Comparison of ENCODE assay signal across 16 cellular contexts in the genomic region with DNA sequence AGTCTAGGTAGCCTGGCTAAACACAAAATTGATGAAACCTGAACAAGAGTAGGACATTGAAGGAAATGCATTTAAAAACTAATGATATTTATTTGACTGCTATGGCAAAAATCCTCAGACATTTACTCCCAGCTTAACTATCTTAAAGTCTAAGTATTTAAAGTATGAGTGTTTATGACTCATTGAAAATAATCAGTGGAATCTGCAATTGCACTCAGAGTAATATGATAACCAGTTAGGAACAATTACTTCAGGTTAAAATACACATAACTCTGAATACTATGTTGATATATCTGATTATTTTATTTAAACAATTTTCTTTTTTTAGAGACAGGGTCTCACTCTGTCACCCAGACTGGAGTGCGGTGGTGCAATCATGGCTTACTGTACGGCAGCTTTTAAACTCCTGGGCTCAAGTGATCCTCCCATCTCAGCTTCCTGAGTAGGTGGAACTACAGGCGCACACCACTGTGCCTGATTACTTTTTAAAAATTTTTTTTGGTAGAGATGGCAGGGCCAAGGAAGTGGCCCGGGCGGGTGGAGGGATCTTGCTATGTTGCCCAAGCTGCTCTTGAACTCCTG. TPM values are rescaled to one million over a fixed set of nuclear protein-coding genes. Genes with fewer than 3 reads are reported as not detected.
DNase-seq lines count a peak whose midpoint lies in the region; ATAC-seq, FAIRE-seq and TF ChIP-seq lines count a peak whose summit lies in the region.
"Had no signal": no experiment of that assay in that cellular context is flagged by ENCODE, and none has a peak within 500 bp of the region (broad histone marks: within the 10 kb centered on the region; RNA-seq: fewer than 3 reads in every experiment).

No MANE protein-coding gene starts in this region.

- TF ChIP-seq CTCF in IMR-90 (conservative IDR thresholded peaks at IDR 0.05; ENCODE audit: low read depth, low read length) = no peak
- TF ChIP-seq CTCF in cardiac fibroblast (IDR thresholded peaks at IDR 0.05; ENCODE audit: low read depth, low read length) = no peak
- no peak for TF ChIP-seq CTCF in lower lobe of right lung (IDR thresholded peaks at IDR 0.05)
- TF ChIP-seq CTCF in GM23338 (conservative IDR thresholded peaks at IDR 0.05; ENCODE audit: low read depth in 2 of 2) = no peak

- H3K79me1 ChIP-seq in IMR-90 (ENCODE audit: low read depth in 1 of 2, low read length in 2 of 2) = no peaks in the 10 kb centered on the region

- H3K9me2 ChIP-seq in GM23338 (ENCODE audit: insufficient read depth) = no peaks in the 10 kb centered on the region

- H4K91ac ChIP-seq in IMR-90 (ENCODE audit: insufficient read depth, low read depth, low read length) = peak overlapping the region; percentile 77; the same call in 1 of the 2 replicates

- POLR2A ChIA-PET in IMR-90 (lab: Charles Lee; ENCODE audit: unreplicated experiment) = no interaction called here

- peak overlapping the region; percentile 45; the same call in 1 of the 2 replicates for H4K5ac ChIP-seq in IMR-90 (ENCODE audit: low read depth, low read length)

- H3K79me2 ChIP-seq in GM23338 (replicated peaks; ENCODE audit: insufficient read depth) = no peaks in the 10 kb centered on the region

- DNase-seq in AG08395 (ENCODE audit: low spot score) = peak; percentile 66
- DNase-seq in IMR-90 = peak; percentile 79
- DNase-seq in cardiac fibroblast (ENCODE audit: low read depth in 2 of 2) = peak; percentile 25 to 54
- DNase-seq in lower lobe of right lung = peak; percentile 42
- no peak for DNase-seq in NCI-H1417 treated with DMSO at 0.1 percent for 48 hours (lab: John Stamatoyannopoulos, UW)
- no peak for DNase-seq in GM23338 (ENCODE audit: low spot score)
- DNase-seq in activated CD4-positive, alpha-beta T cell treated with anti-CD3 and anti-CD28 coated beads for 4 hours = no peak
- no peak for DNase-seq in HTR-8/SVneo (ENCODE audit: insufficient read length, low spot score)
- DNase-seq: activated CD4-positive, CD25-positive, alpha-beta regulatory T cell treated with anti-CD3 and anti-CD28 coated beads, Interleukin-2, amount 50 U/mL, for 72 hours; activated CD8-positive, alpha-beta memory T cell treated with anti-CD3 and anti-CD28 coated beads, Interleukin-2, amount 50 U/mL, for 48 hours; activated naive CD4-positive, alpha-beta T cell treated with anti-CD3 and anti-CD28 coated beads, Interleukin-2, amount 50 U/mL, for 16 hours; caudate nucleus; NCI-H82; T-helper 17 cell had no signal

- H3K36me3 ChIP-seq in IMR-90 (ENCODE audit: control insufficient read depth, insufficient read depth, low read length) (no peaks in the 10 kb centered on the region), lower lobe of right lung (no peaks in the 10 kb centered on the region), GM23338 (ENCODE audit: insufficient read depth) (no peaks in the 10 kb centered on the region)
- H3K36me3 ChIP-seq: tibial nerve had no signal

- H3K18ac ChIP-seq in IMR-90 (ENCODE audit: low read depth, low read length) = peak overlapping the region; percentile 94

- no peak for FAIRE-seq in HTR-8/SVneo (lab: Jason Lieb, UNC)
- FAIRE-seq: keratinocyte had no signal

- peak overlapping the region; percentile 80 for H2AFZ ChIP-seq in IMR-90 (replicated peaks; ENCODE audit: low read length, poor library complexity)
- no peak overlapping the region for H2AFZ ChIP-seq in GM23338

- H2AK5ac ChIP-seq in IMR-90 (ENCODE audit: low read depth, low read length) = peak overlapping the region; percentile 77; the same call in 1 of the 2 replicates

- no peak for TF ChIP-seq POLR2A in IMR-90 (IDR thresholded peaks at IDR 0.05; ENCODE audit: low read depth, low read length)

- no peak overlapping the region for H3K27ac Mint-ChIP-seq in GM23338
- H3K27ac Mint-ChIP-seq: T-helper 17 cell had no signal

- peak overlapping the region; percentile 64; the same call in 1 of the 2 replicates for H3K4me2 ChIP-seq in IMR-90 (ENCODE audit: low read depth, low read length)
- no peak overlapping the region for H3K4me2 ChIP-seq in GM23338

- H4K8ac ChIP-seq in IMR-90 (ENCODE audit: low read depth in 2 of 2, low read length in 2 of 2) = peak overlapping the region; percentile 48 to 66; a peak in 3 of 4 replicates

- H3K9me3 Mint-ChIP-seq in GM23338 = no peaks in the 10 kb centered on the region

- WGBS in IMR-90 (ENCODE audit: extremely low coverage in 2 of 2, insufficient read length in 1 of 2), 2 experiments = no CpG with 5 or more reads among the region's 5 CpGs

- no TSS peak for BruUV-seq in IMR-90 (replicated peaks; lab: Mats Ljungman, UMichigan)

- intact Hi-C loops in IMR-90 (cut with micrococcal nuclease) (no loop called here), lower lobe of right lung (cut with DNase I) (no loop called here)

- peak overlapping the region; percentile 95 for H3K23ac ChIP-seq in IMR-90 (ENCODE audit: low read depth, low read length)

- dilution Hi-C loops in IMR-90 (cut with HindIII; ENCODE audit: low sequenced_read_pairs, unreplicated experiment) = no loop called here

- peak overlapping the region; percentile 96 for H3K4ac ChIP-seq in IMR-90 (ENCODE audit: low read depth, low read length)

- peak overlapping the region; percentile 80; the same call in 1 of the 2 replicates for H3K27ac ChIP-seq in IMR-90 (ENCODE audit: insufficient read depth, low read length)
- H3K27ac ChIP-seq in lower lobe of right lung = peak overlapping the region; percentile 13
- H3K27ac ChIP-seq in GM23338 (ENCODE audit: low read depth) = no peak overlapping the region
- H3K27ac ChIP-seq: tibial nerve had no signal

- peaks cover 6% of the 10 kb centered on the region for H3K4me1 ChIP-seq in IMR-90 (ENCODE audit: control insufficient read depth, insufficient read depth, low read length)
- no peaks in the 10 kb centered on the region for H3K4me1 ChIP-seq in lower lobe of right lung
- H3K4me1 ChIP-seq in GM23338 (ENCODE audit: insufficient read depth) = no peaks in the 10 kb centered on the region
- H3K4me1 ChIP-seq: tibial nerve had no signal

- H3K9me1 ChIP-seq in IMR-90 (ENCODE audit: insufficient read depth, low read length) = no peaks in the 10 kb centered on the region

- 0 out of 2 replicates have a peak overlapping the region, but pooled peaks have one; percentile 30 for H3K14ac ChIP-seq in IMR-90 (replicated peaks; ENCODE audit: low read depth, low read length)

- H3K4me3 Mint-ChIP-seq in GM23338 = no peak overlapping the region
- H3K4me3 Mint-ChIP-seq: T-helper 17 cell had no signal

- H2BK15ac ChIP-seq in IMR-90 (ENCODE audit: low read depth, low read length) = peak overlapping the region; percentile 81; the same call in 2 of the 3 replicates

- peak overlapping the region; percentile 95 for H2BK120ac ChIP-seq in IMR-90 (ENCODE audit: low read depth, low read length)

- H4K20me1 ChIP-seq in IMR-90 (ENCODE audit: insufficient read depth, low read length) = no peaks in the 10 kb centered on the region
- H4K20me1 ChIP-seq in GM23338 (replicated peaks; ENCODE audit: insufficient read depth) = no peaks in the 10 kb centered on the region

- H3K4me3 ChIP-seq in IMR-90 (ENCODE audit: insufficient read depth, low read depth, low read length) = no peak overlapping the region
- H3K4me3 ChIP-seq in cardiac fibroblast (replicated peaks in 1 of 2; ENCODE audit: low read depth in 2 of 2, low read length in 2 of 2) = no peak overlapping the region
- H3K4me3 ChIP-seq in lower lobe of right lung = no peak overlapping the region
- H3K4me3 ChIP-seq in GM23338 = no peak overlapping the region
- H3K4me3 ChIP-seq: tibial nerve had no signal

- H2BK5ac ChIP-seq in IMR-90 (ENCODE audit: low read depth, low read length, poor library complexity, severe bottlenecking) = peak overlapping the region; percentile 93

- no peaks in the 10 kb centered on the region for H3F3A ChIP-seq in GM23338 (replicated peaks; ENCODE audit: low read depth)

- no peak overlapping the region for H3K9ac ChIP-seq in IMR-90 (ENCODE audit: low read depth, low read length)

- H3K56ac ChIP-seq in IMR-90 (ENCODE audit: extremely low read depth, insufficient read depth, low read length) = peak overlapping the region; percentile 28; the same call in 1 of the 2 replicates

- H3K9me3 ChIP-seq in IMR-90 (ENCODE audit: control insufficient read depth, insufficient read depth, low read length) (no peaks in the 10 kb centered on the region), lower lobe of right lung (no peaks in the 10 kb centered on the region)
- H3K9me3 ChIP-seq: tibial nerve had no signal

- in situ Hi-C loops in IMR-90 (cut with MboI; ENCODE audit: low sequenced_read_pairs) = no loop called here

- CTCF ChIA-PET in IMR-90 (lab: Yijun Ruan, JAX) = interaction anchor here (1.3 kb wide), 1 partner anchor 82 kb away, joined by 4 read pairs; no protein-coding TSS in a partner anchor

- H3K27me3 Mint-ChIP-seq in GM23338 (ENCODE audit: insufficient read depth, low read depth, poor library complexity) = no peaks in the 10 kb centered on the region

- H3K27me3 ChIP-seq in IMR-90 (ENCODE audit: control insufficient read depth, insufficient read depth, low read length) (no peaks in the 10 kb centered on the region), lower lobe of right lung (ENCODE audit: low read depth) (no peaks in the 10 kb centered on the region), GM23338 (ENCODE audit: insufficient read depth) (no peaks in the 10 kb centered on the region)
- H3K27me3 ChIP-seq: tibial nerve had no signal

- ATAC-seq in IMR-90 (ENCODE audit: low read depth) = peak; percentile 96
- ATAC-seq in lower lobe of right lung = peak; percentile 74 to 84
- ATAC-seq in GM23338 = no peak
- ATAC-seq: T-helper 17 cell had no signal

- H3K36me3 Mint-ChIP-seq in GM23338 (ENCODE audit: low read depth) = no peaks in the 10 kb centered on the region

- H2BK20ac ChIP-seq in IMR-90 (ENCODE audit: low read depth, low read length) = peak overlapping the region; percentile 97

- peak overlapping the region; percentile 68 for H2AK9ac ChIP-seq in IMR-90 (replicated peaks; ENCODE audit: low read depth, low read length, poor library complexity)

- no peak for TF ChIP-seq RAD21 in IMR-90 (IDR thresholded peaks at IDR 0.05; ENCODE audit: low read length)

- no peaks in the 10 kb centered on the region; the same call in 2 of the 3 replicates for H3K4me1 Mint-ChIP-seq in GM23338
- H3K4me1 Mint-ChIP-seq: T-helper 17 cell had no signal

TF ChIP-seq in IMR-90, 13 proteins besides CTCF, POLR2A, EP300 and RAD21 (continues in another document):
- TF ChIP-seq CEBPB (IDR thresholded peaks at IDR 0.05; ENCODE audit: low read depth, low read length) = peak; percentile 35
- TF ChIP-seq FOS (IDR thresholded peaks at IDR 0.05; ENCODE audit: low read depth, low read length) = peak; percentile 69; the same call in 1 of the 2 replicates

TF ChIP-seq in GM23338, 12 proteins besides CTCF, POLR2A, EP300 and RAD21 (continues in another document):
- TF ChIP-seq ZNF331 (CRISPR knock-in tag; IDR thresholded peaks at IDR 0.05; ENCODE audit: low read depth) (no peak), POLR2AphosphoS5 (IDR thresholded peaks at IDR 0.05; ENCODE audit: low read depth) (no peak)

RNA-seq across cellular contexts. Expression of a gene that starts 43.9 kb away (rescaled TPM):
- total RNA-seq in IMR-90 (2012; rRNA removed) (under 0.01 TPM in 2 replicates), lower lobe of right lung (17.4 TPM)
- polyA plus RNA-seq in IMR-90 (2012; rRNA removed) (0.03 TPM in 1 of 2 replicates, not detected in the other), GM23338 (2016; fragmentation: Nextera tagmentation; extraction: Ambion mirVana) (4.7 and 6.4 TPM in 2 replicates)
- 0.01 and 0.02 TPM in 2 replicates for polyA plus RNA-seq in IMR-90 (2012; cell fraction: cytosol; rRNA removed)
- 0.01 TPM in 1 of 2 replicates, not detected in the other for polyA plus RNA-seq in IMR-90 (2012; cell fraction: nucleus; rRNA removed; ENCODE audit: low replicate concordance)
- total RNA-seq in GM23338 (2014; rRNA removed; shearing (Covaris generic)) = 3.4 and 3.7 TPM in 2 replicates

Comparison
In these comparisons a context has a peak if more than half of its experiments do, and no peak if none do; other contexts are left out.
1. DNase-seq: peak in AG08395 (single experiment), IMR-90 (single experiment), cardiac fibroblast (2 of 2) and lower lobe of right lung (single experiment); none in NCI-H1417 treated with DMSO at 0.1 percent for 48 hours (single experiment), GM23338 (single experiment), activated CD4-positive, alpha-beta T cell treated with anti-CD3 and anti-CD28 coated beads for 4 hours (0 of 2) and HTR-8/SVneo (single experiment).